Comparison of ENCODE assay signal across 9 cellular contexts in the genomic region with DNA sequence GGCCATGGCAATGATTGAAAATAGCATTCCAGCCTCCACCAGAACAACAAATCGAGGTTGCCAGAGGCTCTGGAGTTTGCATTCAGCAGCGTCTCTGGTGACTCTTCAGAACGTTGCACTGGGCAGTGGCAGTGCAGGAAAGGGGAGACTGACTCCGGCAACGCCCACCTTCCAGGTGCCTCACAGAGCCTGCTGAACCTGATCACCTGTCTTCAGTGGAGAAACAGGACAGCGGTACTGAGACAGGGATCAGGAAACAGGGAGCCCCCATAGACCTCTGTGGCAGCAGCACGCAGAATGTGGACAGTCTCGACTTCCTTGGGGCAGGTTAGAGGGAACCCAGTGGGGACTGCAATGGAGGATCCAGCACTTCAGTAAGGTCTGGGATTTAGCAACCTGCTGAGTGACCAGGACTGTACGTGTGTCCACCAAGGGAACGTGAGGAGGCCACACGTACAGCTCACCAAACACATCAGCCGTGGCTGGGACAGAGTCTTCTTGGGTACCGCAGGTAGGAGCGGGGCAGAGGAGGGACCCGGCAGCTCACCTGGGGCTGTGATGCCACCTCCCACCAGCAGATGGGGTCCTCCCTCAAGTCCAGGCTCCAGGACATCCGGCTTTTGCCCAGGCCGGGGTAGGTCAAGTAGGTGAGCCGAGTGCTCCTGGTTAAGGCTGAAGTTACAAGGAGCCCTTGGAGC.
DNase-seq lines count a peak whose midpoint lies in the region; ATAC-seq, FAIRE-seq and TF ChIP-seq lines count a peak whose summit lies in the region.
"Had no signal": no experiment of that assay in that cellular context is flagged by ENCODE, and none has a peak within 500 bp of the region (broad histone marks: within the 10 kb centered on the region; RNA-seq: fewer than 3 reads in every experiment).

No MANE protein-coding gene starts in this region.

- POLR2A ChIA-PET in PC-3 (lab: Charles Lee; ENCODE audit: unreplicated experiment): no interaction called here

- no peak for FAIRE-seq in GM19239 (lab: Jason Lieb, UNC)
- FAIRE-seq: colon had no signal

- CTCF ChIA-PET in PC-3 (lab: Charles Lee): no interaction called here

- H3K9me3 ChIP-seq in PC-3 (ENCODE audit: low read length): no peaks in the 10 kb centered on the region

- H3K27ac ChIP-seq in PC-3 (ENCODE audit: low read length): no peak overlapping the region

- no peaks in the 10 kb centered on the region for H3K36me3 ChIP-seq in PC-3 (ENCODE audit: low read depth, low read length)

- H3K9me3 Mint-ChIP-seq in osteocyte (ENCODE audit: unreplicated experiment) (no peaks in the 10 kb centered on the region), immature natural killer cell (no peaks in the 10 kb centered on the region)

- H3K27ac Mint-ChIP-seq in osteocyte (ENCODE audit: unreplicated experiment): no peak overlapping the region
- H3K27ac Mint-ChIP-seq in immature natural killer cell: no peak overlapping the region

- H3K27me3 Mint-ChIP-seq in osteocyte (ENCODE audit: unreplicated experiment) (no peaks in the 10 kb centered on the region), immature natural killer cell (ENCODE audit: low read depth in 3 of 3) (peaks cover 1 to 2% (median 1%) of the 10 kb centered on the region in 3 donors)

- H3K4me3 ChIP-seq in AG09309 (ENCODE audit: control insufficient read depth, low read depth, low read length) (no peak overlapping the region), PC-3 (ENCODE audit: low read length) (no peak overlapping the region)

- ATAC-seq in PC-3 (peak; percentile 74), esophagus mucosa (peak; percentile 79), HG02938 (IDR thresholded peaks at IDR 0.05; ENCODE audit: unreplicated experiment) (no peak)

- no peaks in the 10 kb centered on the region for H3K27me3 ChIP-seq in PC-3 (ENCODE audit: low read length)

- no peaks in the 10 kb centered on the region for H3K79me2 ChIP-seq in PC-3 (ENCODE audit: low read length)

- intact Hi-C loops in PC-3 (cut with micrococcal nuclease): loop anchor here (1.0 kb wide), 1 partner anchor 132 kb away; no protein-coding TSS in a partner anchor

- peaks cover 7% of the 10 kb centered on the region for H3K4me1 ChIP-seq in PC-3 (ENCODE audit: insufficient read depth, low read length)

- peak overlapping the region; percentile 52 for H2AFZ ChIP-seq in PC-3 (ENCODE audit: low read length)

- no peak overlapping the region for H3K9ac ChIP-seq in PC-3 (ENCODE audit: low read length)

- H3K36me3 Mint-ChIP-seq in osteocyte (ENCODE audit: unreplicated experiment): peaks cover 2% of the 10 kb centered on the region
- peaks cover 4 to 8% (median 4%) of the 10 kb centered on the region in 3 donors for H3K36me3 Mint-ChIP-seq in immature natural killer cell

- TF ChIP-seq CTCF in AG09309 (IDR thresholded peaks at IDR 0.05; ENCODE audit: control insufficient read depth, insufficient read depth, low read depth, low read length, missing control alignments) (peak; percentile 41), PC-3 (conservative IDR thresholded peaks at IDR 0.05; ENCODE audit: low read depth, low read length) (peak; percentile 78), osteocyte (IDR thresholded peaks at IDR 0.05) (peak; percentile 38)

- peak overlapping the region; percentile 57 for H3K4me2 ChIP-seq in PC-3 (ENCODE audit: low read length)

- no peaks in the 10 kb centered on the region for H4K20me1 ChIP-seq in PC-3 (ENCODE audit: low read length)

- DNase-seq in AG09309 (ENCODE audit: low read depth) (no peak), GM19239 (ENCODE audit: insufficient read length, low spot score) (peak; percentile 67), PC-3 (peak; percentile 58), osteocyte (ENCODE audit: extremely low spot score, unreplicated experiment) (peak; percentile 74), NCI-H187 treated with DMSO at 0.1 percent for 48 hours (lab: John Stamatoyannopoulos, UW) (no peak), immature natural killer cell (no peak)

- H3K4me1 Mint-ChIP-seq in osteocyte (ENCODE audit: unreplicated experiment) (no peaks in the 10 kb centered on the region), immature natural killer cell (no peaks in the 10 kb centered on the region)

- H3K4me3 Mint-ChIP-seq in osteocyte (ENCODE audit: unreplicated experiment) (no peak overlapping the region), immature natural killer cell (no peak overlapping the region)

- BruUV-seq in PC-3 (replicated peaks; lab: Mats Ljungman, UMichigan): no TSS peak

- no peaks in the 10 kb centered on the region for H3F3A ChIP-seq in PC-3 (ENCODE audit: low read length, unreplicated experiment)

- no peaks in the 10 kb centered on the region for H3K9me2 ChIP-seq in PC-3 (replicated peaks; ENCODE audit: low read length)

Comparison
In these comparisons a context has a peak if more than half of its experiments do, and no peak if none do; other contexts are left out.
1. DNase-seq: peak in GM19239 (single experiment), PC-3 (single experiment) and osteocyte (single experiment); none in AG09309 (single experiment), NCI-H187 treated with DMSO at 0.1 percent for 48 hours (single experiment) and immature natural killer cell (0 of 3).
2. Peak in every context shown above with its lines, with median percentiles within 50 percentile points of each other: CTCF ChIP-seq.